Comparison of ENCODE assay signal across 19 cellular contexts in the genomic region with DNA sequence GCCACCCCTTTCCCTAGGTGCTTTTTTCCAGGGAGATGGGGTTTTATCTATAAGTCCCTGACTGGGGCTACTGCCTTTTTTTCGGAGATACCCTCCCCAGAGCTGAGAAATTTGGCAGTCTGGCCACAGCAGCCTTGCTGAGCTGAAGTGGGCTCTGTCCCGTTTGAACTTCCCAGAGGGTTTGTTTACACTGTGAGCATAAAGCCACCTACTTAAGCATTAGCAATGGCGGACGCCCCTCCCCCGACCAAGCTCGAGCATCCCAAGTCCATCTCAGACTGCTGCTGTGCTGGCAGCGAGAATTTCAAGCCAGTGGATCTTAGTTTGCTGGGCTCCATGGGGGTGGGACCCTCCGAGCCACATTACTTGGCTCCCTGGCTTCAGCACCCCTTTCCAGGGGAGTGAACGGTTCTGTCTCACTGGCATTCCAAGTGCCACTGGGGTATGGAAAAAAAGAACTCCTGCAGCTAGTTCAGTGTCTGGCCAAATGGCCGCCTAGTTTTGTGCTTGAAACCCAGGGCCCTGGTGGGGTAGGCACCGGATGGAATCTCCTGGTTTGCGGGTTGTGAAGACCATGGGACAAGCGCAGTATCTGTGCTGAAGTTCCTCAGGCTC.
DNase-seq lines count a peak whose midpoint lies in the region; ATAC-seq and TF ChIP-seq lines count a peak whose summit lies in the region.
"Had no signal": no experiment of that assay in that cellular context is flagged by ENCODE, and none has a peak within 500 bp of the region (broad histone marks: within the 10 kb centered on the region; RNA-seq: fewer than 3 reads in every experiment).

No MANE protein-coding gene starts in this region.

- DNase-seq in ELF-1 (ENCODE audit: low read depth, low spot score) (peak; percentile 61), ecto neural progenitor cell (ENCODE audit: low spot score) (peak; percentile 57), iPS DF 6.9 (ENCODE audit: low read depth, low spot score) (peak; percentile 7), nephron progenitor cell (peak; percentile 20), LoVo (ENCODE audit: low spot score) (no peak)
- no peak for DNase-seq in stimulated activated CD4-positive, alpha-beta T cell treated with anti-CD3 and anti-CD28 coated beads, Interleukin-4, amount 100 ng/mL, for 24 hours
- no peak for DNase-seq in stimulated activated naive CD8-positive, alpha-beta T cell treated with anti-CD3 and anti-CD28 coated beads, Interleukin-15, amount 100 ng/mL, for 72 hours
- DNase-seq: CD8-positive, alpha-beta T cell; COR-L47; DMS153; DMS79 treated with DMSO at 0.1 percent for 48 hours; EL; GDM1; GM23248 had no signal

- no peak for TF ChIP-seq CTCF in nephron progenitor cell (IDR thresholded peaks at IDR 0.05)

- H3K36me3 Mint-ChIP-seq in nephron progenitor cell (ENCODE audit: low read depth): no peaks in the 10 kb centered on the region
- H3K36me3 Mint-ChIP-seq: CD14-positive monocyte; CD8-positive, alpha-beta T cell; IgD-negative memory B cell had no signal

- WGBS in iPS DF 6.9 (ENCODE audit: insufficient coverage, insufficient read length): no CpG with 5 or more reads among the region's 13 CpGs

- peaks cover 4% of the 10 kb centered on the region for H3K4me1 Mint-ChIP-seq in nephron progenitor cell
- no peaks in the 10 kb centered on the region for H3K4me1 Mint-ChIP-seq in stimulated activated naive CD8-positive, alpha-beta T cell treated with anti-CD3 and anti-CD28 coated beads, Interleukin-15, amount 100 ng/mL, for 72 hours
- H3K4me1 Mint-ChIP-seq: CD14-positive monocyte, IgD-negative memory B cell had no signal

- no peak overlapping the region for H3K4me3 Mint-ChIP-seq in nephron progenitor cell
- no peak overlapping the region for H3K4me3 Mint-ChIP-seq in stimulated activated naive CD8-positive, alpha-beta T cell treated with anti-CD3 and anti-CD28 coated beads, Interleukin-15, amount 100 ng/mL, for 72 hours
- H3K4me3 Mint-ChIP-seq: CD14-positive monocyte; CD8-positive, alpha-beta T cell; IgD-negative memory B cell had no signal

- no peaks in the 10 kb centered on the region for H3K4me1 ChIP-seq in iPS DF 6.9 (ENCODE audit: control insufficient read depth, insufficient read depth, low read length)
- H3K4me1 ChIP-seq: HAP-1 had no signal

- peaks cover 3% of the 10 kb centered on the region for H3K9me3 Mint-ChIP-seq in nephron progenitor cell
- H3K9me3 Mint-ChIP-seq in stimulated activated naive CD8-positive, alpha-beta T cell treated with anti-CD3 and anti-CD28 coated beads, Interleukin-15, amount 100 ng/mL, for 72 hours: peaks cover 0 to 7% of the 10 kb centered on the region in 2 donors
- H3K9me3 Mint-ChIP-seq: CD8-positive, alpha-beta T cell had no signal

- H3K27ac Mint-ChIP-seq in nephron progenitor cell: no peak overlapping the region
- H3K27ac Mint-ChIP-seq in stimulated activated naive CD8-positive, alpha-beta T cell treated with anti-CD3 and anti-CD28 coated beads, Interleukin-15, amount 100 ng/mL, for 72 hours: no peak overlapping the region
- H3K27ac Mint-ChIP-seq: CD8-positive, alpha-beta T cell; IgD-negative memory B cell had no signal

- no peaks in the 10 kb centered on the region for H3K36me3 ChIP-seq in iPS DF 6.9 (ENCODE audit: control insufficient read depth, insufficient read depth, low read length)
- H3K36me3 ChIP-seq: HAP-1 had no signal

- H3K27me3 ChIP-seq in iPS DF 6.9 (ENCODE audit: control insufficient read depth, insufficient read depth, low read length): no peaks in the 10 kb centered on the region

- no peak overlapping the region for H3K27ac ChIP-seq in iPS DF 6.9 (ENCODE audit: low read length)
- H3K27ac ChIP-seq: 22Rv1, GM23248 had no signal

- no peaks in the 10 kb centered on the region for H3K9me3 ChIP-seq in iPS DF 6.9 (ENCODE audit: control insufficient read depth, insufficient read depth, low read length)
- H3K9me3 ChIP-seq: HAP-1 had no signal

- peaks cover 3% of the 10 kb centered on the region for H3K27me3 Mint-ChIP-seq in nephron progenitor cell (ENCODE audit: low read depth, poor library complexity)
- no peaks in the 10 kb centered on the region for H3K27me3 Mint-ChIP-seq in stimulated activated naive CD8-positive, alpha-beta T cell treated with anti-CD3 and anti-CD28 coated beads, Interleukin-15, amount 100 ng/mL, for 72 hours

- ATAC-seq in GM19328 (IDR thresholded peaks at IDR 0.05; ENCODE audit: unreplicated experiment): no peak
- ATAC-seq in stimulated activated naive CD8-positive, alpha-beta T cell treated with anti-CD3 and anti-CD28 coated beads, Interleukin-15, amount 100 ng/mL, for 72 hours: no peak
- ATAC-seq: CD8-positive, alpha-beta T cell had no signal

- no peak overlapping the region for H3K4me3 ChIP-seq in iPS DF 6.9 (ENCODE audit: low read length)
- H3K4me3 ChIP-seq: GM23248, HAP-1 had no signal

Comparison
In these comparisons a context has a peak if more than half of its experiments do, and no peak if none do; other contexts are left out.
1. DNase-seq: peak in ELF-1 (single experiment), ecto neural progenitor cell (single experiment), iPS DF 6.9 (single experiment) and nephron progenitor cell (single experiment); none in stimulated activated CD4-positive, alpha-beta T cell treated with anti-CD3 and anti-CD28 coated beads, Interleukin-4, amount 100 ng/mL, for 24 hours (single experiment), LoVo (single experiment) and stimulated activated naive CD8-positive, alpha-beta T cell treated with anti-CD3 and anti-CD28 coated beads, Interleukin-15, amount 100 ng/mL, for 72 hours (0 of 2).